Comparison of ENCODE assay signal across 15 cellular contexts in the genomic region with DNA sequence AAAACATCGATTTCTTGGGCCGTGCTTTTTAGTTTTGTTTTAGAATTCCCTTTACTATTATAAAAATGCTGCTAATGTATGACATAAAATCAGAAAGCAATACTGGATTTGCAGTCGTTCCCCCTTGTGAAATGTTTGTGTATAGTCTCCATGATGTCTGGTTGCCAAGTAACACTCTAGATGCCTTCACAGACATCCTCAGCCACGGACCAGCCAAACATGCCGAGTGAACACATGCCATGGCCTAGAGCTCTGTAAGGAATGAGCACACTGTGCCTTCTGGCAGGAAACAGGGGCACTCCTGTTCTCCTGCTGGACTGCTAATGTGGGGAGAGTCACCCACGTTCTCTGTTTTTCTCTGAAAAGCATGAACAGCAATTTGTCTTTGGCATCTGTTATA. TPM values are rescaled to one million over a fixed set of nuclear protein-coding genes. Genes with fewer than 3 reads are reported as not detected.
A peak's percentile ranks its signal among the peaks of the same experiment; 100 is the strongest.
DNase-seq lines count a peak whose midpoint lies in the region; ATAC-seq and TF ChIP-seq lines count a peak whose summit lies in the region.
"Not testable (repeated sequence)": the region's sequence is repeated elsewhere in the genome, so short reads cannot be mapped to it uniquely, and the experiment has no call there.
"Had no signal": no experiment of that assay in that cellular context is flagged by ENCODE, and none has a peak within 500 bp of the region (broad histone marks: within the 10 kb centered on the region; RNA-seq: fewer than 3 reads in every experiment).

No MANE protein-coding gene starts in this region.

- H3K4me3 ChIP-seq in ascending aorta: peak overlapping the region in 1 of 2 donors; percentile 28
- H3K4me3 ChIP-seq in fibroblast of the aortic adventitia (ENCODE audit: low read depth, low read length); osteoblast (ENCODE audit: insufficient read depth, low read length); aorta (ENCODE audit: low read length in 2 of 2): not testable (repeated sequence)

- ATAC-seq in left ventricle myocardium superior (peak; percentile 78), aorta (ENCODE audit: low FRiP score) (peak; percentile 75)

- not testable (repeated sequence) for H3K79me2 ChIP-seq in osteoblast (ENCODE audit: insufficient read depth, low read length)

- peak overlapping the region; percentile 25 for H2AFZ ChIP-seq in osteoblast (ENCODE audit: low read length)

- H3K4me1 ChIP-seq in ascending aorta (peaks cover 6 to 20% of the 10 kb centered on the region in 2 donors), osteoblast (ENCODE audit: insufficient read depth, low read length) (peaks cover 11% of the 10 kb centered on the region)
- not testable (repeated sequence) for H3K4me1 ChIP-seq in aorta (ENCODE audit: control insufficient read depth in 1 of 2, insufficient read depth in 2 of 2, low read length in 2 of 2)

- DNase-seq in EL (peak; percentile 23), NCI-H2171 treated with DMSO at 0.1 percent for 48 hours (lab: John Stamatoyannopoulos, UW) (peak; percentile 13), ascending aorta (ENCODE audit: low spot score in 2 of 2) (peak; percentile 24 to 86), cerebellum (ENCODE audit: low spot score) (peak; percentile 82), fibroblast of the aortic adventitia (ENCODE audit: low read depth) (peak; percentile 67), left ventricle myocardium superior (peak; percentile 74), osteoblast (ENCODE audit: insufficient read length, low spot score, missing footprints) (peak; percentile 76), aorta (peak; percentile 74 to 80)

- WGBS in aorta, 2 donors: 5 to 7% methylated on average over 6 of the region's 6 CpGs

- not testable (repeated sequence) for TF ChIP-seq CTCF in ascending aorta (IDR thresholded peaks at IDR 0.05); fibroblast of the aortic adventitia (IDR thresholded peaks at IDR 0.05; ENCODE audit: insufficient read depth, low read length); osteoblast (IDR thresholded peaks at IDR 0.05; ENCODE audit: extremely low read depth, low read depth, low read length)

- intact Hi-C loops in ascending aorta (cut with DNase I): loop anchor here (2.0 kb wide), 1 partner anchor 37 kb away; a partner anchor contains a TSS
- intact Hi-C loops in left ventricle myocardium superior (cut with micrococcal nuclease); aorta (cut with DNase I): not testable (repeated sequence)

- peak overlapping the region; percentile 11 for H3K4me2 ChIP-seq in osteoblast (ENCODE audit: insufficient read depth, low read length)

- not testable (repeated sequence) for H3K36me3 ChIP-seq in ascending aorta; osteoblast (ENCODE audit: insufficient read depth, low read length); aorta (ENCODE audit: control insufficient read depth in 1 of 2, insufficient read depth in 2 of 2, low read length in 1 of 2)

- H3K9me3 ChIP-seq in ascending aorta; osteoblast (ENCODE audit: low read depth, low read length); aorta (ENCODE audit: control insufficient read depth, low read length): not testable (repeated sequence)

- H3K27me3 ChIP-seq in ascending aorta; osteoblast (ENCODE audit: insufficient read depth, low read length); aorta (ENCODE audit: control insufficient read depth in 1 of 2, insufficient read depth in 2 of 2, low read length in 1 of 2): not testable (repeated sequence)

- not testable (repeated sequence) for H4K20me1 ChIP-seq in osteoblast (ENCODE audit: insufficient read depth, low read length)

- H3K27ac ChIP-seq in ascending aorta (peak overlapping the region; percentile 53 to 73), osteoblast (ENCODE audit: low read depth, low read length) (peak overlapping the region; percentile 20), aorta (ENCODE audit: low read depth in 1 of 2, low read length in 2 of 2) (peak overlapping the region in 1 of 2 donors; percentile 30)

RNA-seq across cellular contexts. Expression of a gene that starts 6.6 kb away (rescaled TPM):
- total RNA-seq in ascending aorta: 4.4 TPM
- total RNA-seq in cerebellum: 3.1 TPM
- 0.16 and 0.27 TPM in 2 replicates for total RNA-seq in fibroblast of the aortic adventitia (ENCODE audit: low replicate concordance)
- 0.27 TPM for total RNA-seq in left ventricle myocardium superior
- 1.1 and 1.5 TPM in 2 replicates for total RNA-seq in osteoblast
- 1 to 10 TPM; 2.4 to 6.0 TPM for total RNA-seq in aorta
- polyA plus RNA-seq in aorta: under 1 TPM; 0.49 to 0.88 TPM
- total RNA-seq: activated CD4-positive, alpha-beta memory T cell treated with anti-CD3 and anti-CD28 coated beads for 36 hours; activated naive CD4-positive, alpha-beta T cell treated with anti-CD3 and anti-CD28 coated beads for 36 hours; activated T-helper 1 cell treated with anti-CD3 and anti-CD28 coated beads, Interleukin-12 subunit alpha, Interleukin-12 subunit beta, Interleukin-2, Interleukin-4 antibody, amounts not matched to agents 30 ng/mL and 10 ng/mL and 1 ng/mL, durations not matched to agents 14 hours and 24 hours and 36 hours; HT-29; T-helper 17 cell had no signal
- polyA plus RNA-seq: CD4-positive, alpha-beta memory T cell had no signal

RNA-seq across cellular contexts. Expression of a gene that starts 34.1 kb away (rescaled TPM):
- total RNA-seq in ascending aorta (not detected), cerebellum (0.45 TPM), fibroblast of the aortic adventitia (ENCODE audit: low replicate concordance) (0.09 TPM in 1 of 2 replicates, not detected in the other), left ventricle myocardium superior (0.07 TPM), osteoblast (under 0.01 TPM in 1 of 2 replicates, not detected in the other), aorta (not detected)
- 1 to 10 TPM in 1 of 2 donors, under 1 TPM in 1; 0.97 to 1.5 TPM for polyA plus RNA-seq in aorta
- total RNA-seq: activated T-helper 1 cell treated with anti-CD3 and anti-CD28 coated beads, Interleukin-12 subunit alpha, Interleukin-12 subunit beta, Interleukin-2, Interleukin-4 antibody, amounts not matched to agents 30 ng/mL and 10 ng/mL and 1 ng/mL, durations not matched to agents 14 hours and 24 hours and 36 hours; CD4-positive, alpha-beta memory T cell; right lobe of liver had no signal
- polyA plus RNA-seq: CD4-positive, alpha-beta memory T cell had no signal

RNA-seq across cellular contexts. Expression of a gene that starts 37.3 kb away (rescaled TPM):
- total RNA-seq in ascending aorta: 33.0 TPM
- 39.1 TPM for total RNA-seq in cerebellum
- 7.0 and 13.6 TPM in 2 replicates for total RNA-seq in fibroblast of the aortic adventitia (ENCODE audit: low replicate concordance)
- 8.6 TPM for total RNA-seq in left ventricle myocardium superior
- 11.6 and 13.6 TPM in 2 replicates for total RNA-seq in osteoblast
- 10 to 100 TPM; 20.5 to 21.5 TPM for total RNA-seq in aorta
- polyA plus RNA-seq in aorta: 1 to 10 TPM; 4.2 to 5.6 TPM

RNA-seq across cellular contexts. Expression of a gene that starts 54.2 kb away (rescaled TPM):
- 59.9 TPM for total RNA-seq in ascending aorta
- total RNA-seq in cerebellum: 21.2 TPM
- 6.4 and 13.9 TPM in 2 replicates for total RNA-seq in fibroblast of the aortic adventitia (ENCODE audit: low replicate concordance)
- 4.6 TPM for total RNA-seq in left ventricle myocardium superior
- 17.0 and 22.4 TPM in 2 replicates for total RNA-seq in osteoblast
- total RNA-seq in aorta: 10 to 100 TPM in 1 of 2 donors, 1 to 10 TPM in 1; 6.8 to 10.3 TPM
- 10 to 100 TPM in 1 of 2 donors, 1 to 10 TPM in 1; 2.3 to 11.0 TPM for polyA plus RNA-seq in aorta

Comparison
In these comparisons a context has a peak if more than half of its experiments do, and no peak if none do; other contexts are left out.
1. DNase-seq: peak in every context shown above with its lines; median percentile 82 in cerebellum; 77 in aorta; 76 in osteoblast; 74 in left ventricle myocardium superior; 67 in fibroblast of the aortic adventitia; 55 in ascending aorta; 23 in EL; 13 in NCI-H2171 treated with DMSO at 0.1 percent for 48 hours.